ENCODE assay signal across 13 cellular contexts in the genomic region with DNA sequence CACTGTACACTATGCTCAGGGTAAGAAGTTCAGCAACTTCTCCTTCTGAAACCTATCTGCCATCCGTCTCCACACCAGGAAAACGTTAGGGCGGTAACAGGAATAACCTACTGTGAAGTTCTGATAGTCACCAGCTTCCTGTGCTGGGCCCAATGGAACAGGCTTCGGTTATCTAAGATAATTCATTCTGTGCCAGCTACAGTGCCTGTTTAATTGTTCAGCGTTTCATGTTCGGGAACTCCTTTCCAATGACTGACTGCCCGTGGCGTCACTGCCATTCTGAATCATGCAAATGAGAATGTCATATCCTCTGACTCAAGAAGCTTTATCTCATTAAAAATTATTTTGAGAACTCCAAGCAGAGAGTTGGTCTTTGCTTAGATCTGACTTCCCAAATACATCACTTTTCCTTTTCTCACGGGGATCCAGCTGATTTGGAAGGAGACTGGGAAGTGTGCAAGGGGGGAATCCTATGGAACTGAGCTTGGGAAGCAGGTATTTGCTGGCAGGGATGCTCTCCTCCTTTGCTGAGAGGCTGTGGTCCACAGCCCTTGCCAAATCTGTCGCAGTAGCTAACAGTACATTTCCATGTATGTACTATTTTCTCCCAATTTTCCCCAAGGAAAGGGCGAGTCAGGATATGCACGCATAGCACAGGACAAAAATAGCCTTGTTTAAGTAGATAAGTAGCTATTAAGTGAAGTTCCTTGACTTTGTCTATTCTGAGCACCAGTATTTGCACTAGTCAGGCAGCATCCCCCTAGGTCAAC.
A peak's percentile ranks its signal among the peaks of the same experiment; 100 is the strongest.
DNase-seq lines count a peak whose midpoint lies in the region; ATAC-seq and TF ChIP-seq lines count a peak whose summit lies in the region.
"Had no signal": no experiment of that assay in that cellular context is flagged by ENCODE, and none has a peak within 500 bp of the region (broad histone marks: within the 10 kb centered on the region; RNA-seq: fewer than 3 reads in every experiment).

No MANE protein-coding gene starts in this region.

- H3K36me3 ChIP-seq in breast epithelium (no peaks in the 10 kb centered on the region), upper lobe of right lung (no peaks in the 10 kb centered on the region), tibial nerve (no peaks in the 10 kb centered on the region)

- H3K4me3 Mint-ChIP-seq in activated T-cell treated with anti-CD3 and anti-CD28 coated beads, Interleukin-2, amount 50 U/mL, for 24 hours: no peak overlapping the region
- H3K4me3 Mint-ChIP-seq: memory B cell had no signal

- DNase-seq in activated T-cell treated with anti-CD3 and anti-CD28 coated beads for 48 hours (ENCODE audit: low read depth) (peak; percentile 2), breast epithelium (ENCODE audit: low spot score in 2 of 2) (no peak), left ventricle myocardium superior (peak; percentile 52), upper lobe of right lung (no peak), DMS153 (lab: John Stamatoyannopoulos, UW) (no peak), tibial nerve (ENCODE audit: low spot score in 2 of 2) (no peak)
- no peak for DNase-seq in activated T-cell treated with anti-CD3 and anti-CD28 coated beads, Interleukin-2, amount 50 U/mL, for 24 hours
- DNase-seq: activated CD4-positive, CD25-positive, alpha-beta regulatory T cell treated with anti-CD3 and anti-CD28 coated beads, Interleukin-2, amount 50 U/mL, for 72 hours; caudate nucleus; NCI-H524 treated with DMSO at 0.1 percent for 48 hours had no signal

- intact Hi-C loops in breast epithelium (cut with DNase I; ENCODE audit: low total_unique reads): no loop called here
- intact Hi-C loops in left ventricle myocardium superior (cut with micrococcal nuclease): no loop called here
- intact Hi-C loops in upper lobe of right lung (cut with DNase I): no loop called here

- TF ChIP-seq POLR2A in breast epithelium (IDR thresholded peaks at IDR 0.05) (no peak), tibial nerve (IDR thresholded peaks at IDR 0.05) (no peak)

- no peaks in the 10 kb centered on the region for H3K9me3 ChIP-seq in breast epithelium
- no peaks in the 10 kb centered on the region for H3K9me3 ChIP-seq in upper lobe of right lung
- no peaks in the 10 kb centered on the region for H3K9me3 ChIP-seq in tibial nerve

- TF ChIP-seq EP300 in tibial nerve (IDR thresholded peaks at IDR 0.05): peak in 1 of 2 donors; percentile 67

- no peak for TF ChIP-seq CTCF in breast epithelium (IDR thresholded peaks at IDR 0.05)
- TF ChIP-seq CTCF in upper lobe of right lung (IDR thresholded peaks at IDR 0.05): no peak
- TF ChIP-seq CTCF in tibial nerve (IDR thresholded peaks at IDR 0.05): no peak

- no peak overlapping the region for H3K4me3 ChIP-seq in breast epithelium
- H3K4me3 ChIP-seq in upper lobe of right lung: no peak overlapping the region
- no peak overlapping the region for H3K4me3 ChIP-seq in tibial nerve

- no peaks in the 10 kb centered on the region for H3K4me1 ChIP-seq in breast epithelium
- H3K4me1 ChIP-seq in upper lobe of right lung: peaks cover 20% of the 10 kb centered on the region
- peaks cover 0 to 15% (median 3%) of the 10 kb centered on the region in 4 donors for H3K4me1 ChIP-seq in tibial nerve

- peaks cover 35% of the 10 kb centered on the region for H3K4me1 Mint-ChIP-seq in activated T-cell treated with anti-CD3 and anti-CD28 coated beads, Interleukin-2, amount 50 U/mL, for 24 hours (ENCODE audit: low read depth)
- H3K4me1 Mint-ChIP-seq: memory B cell had no signal

- ATAC-seq in left ventricle myocardium superior: peak; percentile 76
- ATAC-seq in upper lobe of right lung: peak; percentile 53
- ATAC-seq in HG03280 (IDR thresholded peaks at IDR 0.05; ENCODE audit: unreplicated experiment): no peak
- ATAC-seq: HCT116 had no signal

- 73 to 76% methylated on average over 12 of the region's 12 CpGs for WGBS in tibial nerve, 2 donors

- H3K27ac Mint-ChIP-seq in activated T-cell treated with anti-CD3 and anti-CD28 coated beads, Interleukin-2, amount 50 U/mL, for 24 hours: no peak overlapping the region
- H3K27ac Mint-ChIP-seq: memory B cell had no signal

- no peaks in the 10 kb centered on the region for H3K27me3 ChIP-seq in breast epithelium
- H3K27me3 ChIP-seq in upper lobe of right lung: no peaks in the 10 kb centered on the region
- no peaks in the 10 kb centered on the region for H3K27me3 ChIP-seq in tibial nerve

- peak overlapping the region; percentile 64 to 73 for H3K27ac ChIP-seq in breast epithelium
- H3K27ac ChIP-seq in upper lobe of right lung: peak overlapping the region; percentile 75
- H3K27ac ChIP-seq in tibial nerve: peak overlapping the region in 2 of 4 donors; percentile 70

- no peaks in the 10 kb centered on the region for H3K36me3 Mint-ChIP-seq in activated T-cell treated with anti-CD3 and anti-CD28 coated beads, Interleukin-2, amount 50 U/mL, for 24 hours (ENCODE audit: low read depth)

- H3K9me3 Mint-ChIP-seq in activated T-cell treated with anti-CD3 and anti-CD28 coated beads, Interleukin-2, amount 50 U/mL, for 24 hours: no peaks in the 10 kb centered on the region

- H3K27me3 Mint-ChIP-seq in activated T-cell treated with anti-CD3 and anti-CD28 coated beads, Interleukin-2, amount 50 U/mL, for 24 hours: no peaks in the 10 kb centered on the region

Comparison
In these comparisons a context has a peak if more than half of its experiments do, and no peak if none do; other contexts are left out.
1. DNase-seq: peak in activated T-cell treated with anti-CD3 and anti-CD28 coated beads for 48 hours (single experiment) and left ventricle myocardium superior (single experiment); none in activated T-cell treated with anti-CD3 and anti-CD28 coated beads, Interleukin-2, amount 50 U/mL, for 24 hours (single experiment), breast epithelium (0 of 2), upper lobe of right lung (single experiment), DMS153 (single experiment) and tibial nerve (0 of 2).